In the genomic region with DNA sequence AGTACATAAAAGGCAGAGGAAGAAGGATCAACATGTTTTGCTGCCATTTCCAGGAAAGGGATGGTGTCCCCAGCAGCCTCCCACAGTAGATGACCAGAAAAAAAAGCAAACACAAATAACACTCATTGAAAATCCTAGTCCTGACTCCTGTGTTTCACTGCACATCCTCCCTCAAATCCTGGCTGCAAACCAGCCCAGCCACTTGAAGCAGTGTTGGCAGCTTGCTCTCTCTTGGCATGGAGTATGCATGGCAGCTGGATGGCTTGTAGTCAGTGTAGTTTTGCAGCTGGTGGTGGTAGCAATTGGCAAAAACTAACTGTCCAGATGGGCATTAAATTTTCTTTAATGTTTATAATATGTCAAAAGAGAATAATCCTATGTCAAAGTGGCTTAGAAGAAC, we compare ENCODE assay signal across 10 cellular contexts.
DNase-seq lines count a peak whose midpoint lies in the region; ATAC-seq and TF ChIP-seq lines count a peak whose summit lies in the region.
"Had no signal": no experiment of that assay in that cellular context is flagged by ENCODE, and none has a peak within 500 bp of the region (broad histone marks: within the 10 kb centered on the region; RNA-seq: fewer than 3 reads in every experiment).

No MANE protein-coding gene starts in this region.

- CTCF ChIA-PET in PC-3 (lab: Charles Lee): no interaction called here

- no peaks in the 10 kb centered on the region for H3K36me3 ChIP-seq in left lung
- H3K36me3 ChIP-seq in PC-3 (ENCODE audit: low read depth, low read length): no peaks in the 10 kb centered on the region
- no peaks in the 10 kb centered on the region for H3K36me3 ChIP-seq in ascending aorta

- H3K27me3 Mint-ChIP-seq in brain: peaks cover 13% of the 10 kb centered on the region
- H3K27me3 Mint-ChIP-seq: IgD-negative memory B cell had no signal

- H3K4me1 ChIP-seq in left lung (peaks cover 0 to 9% of the 10 kb centered on the region in 2 donors), PC-3 (ENCODE audit: insufficient read depth, low read length) (no peaks in the 10 kb centered on the region), ascending aorta (no peaks in the 10 kb centered on the region)

- TF ChIP-seq CTCF in brain (conservative IDR thresholded peaks at IDR 0.05) (no peak), left lung (IDR thresholded peaks at IDR 0.05) (no peak), PC-3 (conservative IDR thresholded peaks at IDR 0.05; ENCODE audit: low read depth, low read length) (no peak), ascending aorta (IDR thresholded peaks at IDR 0.05) (no peak)

- POLR2A ChIA-PET in PC-3 (lab: Charles Lee; ENCODE audit: unreplicated experiment): no interaction called here

- peaks cover 23% of the 10 kb centered on the region for H3K4me1 Mint-ChIP-seq in brain

- ATAC-seq in left lung (peak; percentile 74), PC-3 (no peak)

- no peaks in the 10 kb centered on the region for H3F3A ChIP-seq in PC-3 (ENCODE audit: low read length, unreplicated experiment)

- H3K27ac ChIP-seq in left lung (no peak overlapping the region), PC-3 (ENCODE audit: low read length) (no peak overlapping the region), ascending aorta (no peak overlapping the region)
- H3K27ac ChIP-seq: C4-2B had no signal

- peaks cover 0 to 18% (median 3%) of the 10 kb centered on the region in 5 experiments for H3K9me3 Mint-ChIP-seq in brain
- H3K9me3 Mint-ChIP-seq: IgD-negative memory B cell had no signal

- H3K9ac ChIP-seq in PC-3 (ENCODE audit: low read length): no peak overlapping the region

- intact Hi-C loops in left lung (cut with DNase I) (no loop called here), PC-3 (cut with micrococcal nuclease) (no loop called here), ascending aorta (cut with DNase I) (no loop called here)

- no peaks in the 10 kb centered on the region for H4K20me1 ChIP-seq in PC-3 (ENCODE audit: low read length)

- H3K79me2 ChIP-seq in PC-3 (ENCODE audit: low read length): no peaks in the 10 kb centered on the region

- peak overlapping the region in 2 of 5 experiments; percentile 38 to 45 for H3K4me3 Mint-ChIP-seq in brain
- H3K4me3 Mint-ChIP-seq: IgD-negative memory B cell had no signal

- no peaks in the 10 kb centered on the region for H3K9me2 ChIP-seq in PC-3 (replicated peaks; ENCODE audit: low read length)

- DNase-seq in Ammon's horn (ENCODE audit: low spot score) (peak; percentile 97), NCI-H1694 (lab: John Stamatoyannopoulos, UW) (peak; percentile 98), left lung (peak in 1 of 2 donors; percentile 39), UCSD-AML1 (lab: John Stamatoyannopoulos, UW; ENCODE audit: unreplicated experiment) (no peak), ecto neural progenitor cell (ENCODE audit: low spot score) (no peak), PC-3 (no peak), ascending aorta (ENCODE audit: low spot score in 2 of 2) (no peak)

- peak overlapping the region in 4 of 5 experiments; percentile 67 to 85 (median 82) for H3K27ac Mint-ChIP-seq in brain
- H3K27ac Mint-ChIP-seq: IgD-negative memory B cell had no signal

- no TSS peak for BruUV-seq in PC-3 (replicated peaks; lab: Mats Ljungman, UMichigan)

- no peak overlapping the region for H2AFZ ChIP-seq in PC-3 (ENCODE audit: low read length)

- H3K4me2 ChIP-seq in PC-3 (ENCODE audit: low read length): no peak overlapping the region

- no peaks in the 10 kb centered on the region for H3K36me3 Mint-ChIP-seq in brain
- H3K36me3 Mint-ChIP-seq: IgD-negative memory B cell had no signal

- no peak overlapping the region for H3K4me3 ChIP-seq in left lung
- H3K4me3 ChIP-seq in PC-3 (ENCODE audit: low read length): no peak overlapping the region
- no peak overlapping the region for H3K4me3 ChIP-seq in ascending aorta

- no peaks in the 10 kb centered on the region for H3K9me3 ChIP-seq in left lung
- no peaks in the 10 kb centered on the region for H3K9me3 ChIP-seq in PC-3 (ENCODE audit: low read length)
- H3K9me3 ChIP-seq in ascending aorta: no peaks in the 10 kb centered on the region

- H3K27me3 ChIP-seq in left lung (no peaks in the 10 kb centered on the region), PC-3 (ENCODE audit: low read length) (peaks cover 56% of the 10 kb centered on the region), ascending aorta (no peaks in the 10 kb centered on the region)

Comparison
In these comparisons a context has a peak if more than half of its experiments do, and no peak if none do; other contexts are left out.
1. DNase-seq: peak in Ammon's horn (single experiment) and NCI-H1694 (single experiment); none in UCSD-AML1 (single experiment), ecto neural progenitor cell (single experiment), PC-3 (single experiment) and ascending aorta (0 of 2).